Comparison of ENCODE assay signal across 1 cellular context in the genomic region with DNA sequence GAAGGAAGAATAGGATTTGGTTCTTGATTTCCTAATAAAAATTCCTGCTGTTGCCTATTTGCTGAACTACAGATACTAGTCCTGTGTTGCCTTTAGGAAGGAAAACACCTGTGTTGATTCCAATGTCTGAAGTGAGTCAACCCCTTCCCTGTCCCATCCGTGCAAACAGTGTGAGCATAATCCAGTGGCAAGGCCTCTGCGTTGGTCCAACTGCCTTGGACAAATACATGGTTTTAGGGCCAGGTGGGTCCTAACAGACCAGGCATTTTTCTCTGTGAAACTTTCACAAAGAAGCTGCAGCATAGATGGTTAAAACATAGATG.
A peak's percentile ranks its signal among the peaks of the same experiment; 100 is the strongest.
TF ChIP-seq lines count a peak whose summit lies in the region.

No MANE protein-coding gene starts in this region.

TF ChIP-seq in HepG2, 621 proteins besides CTCF, POLR2A, EP300 and RAD21 (continued from another document):
- TF ChIP-seq ZNF414 (CRISPR knock-in tag; IDR thresholded peaks at IDR 0.05), result no peak
- TF ChIP-seq, protein P1, sequence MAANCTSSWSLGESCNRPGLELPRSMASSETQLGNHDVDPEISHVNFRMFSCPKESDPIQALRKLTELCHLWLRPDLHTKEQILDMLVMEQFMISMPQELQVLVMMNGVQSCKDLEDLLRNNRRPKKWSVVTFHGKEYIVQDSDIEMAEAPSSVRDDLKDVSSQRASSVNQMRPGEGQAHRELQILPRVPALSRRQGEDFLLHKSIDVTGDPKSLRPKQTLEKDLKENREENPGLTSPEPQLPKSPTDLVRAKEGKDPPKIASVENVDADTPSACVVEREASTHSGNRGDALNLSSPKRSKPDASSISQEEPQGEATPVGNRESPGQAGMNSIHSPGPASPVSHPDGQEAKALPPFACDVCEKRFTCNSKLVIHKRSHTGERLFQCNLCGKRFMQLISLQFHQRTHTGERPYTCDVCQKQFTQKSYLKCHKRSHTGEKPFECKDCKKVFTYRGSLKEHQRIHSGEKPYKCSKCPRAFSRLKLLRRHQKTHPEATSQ (CRISPR knock-in tag; IDR thresholded peaks at IDR 0.05; ENCODE audit: borderline replicate concordance), result no peak
- no peak for TF ChIP-seq ZNF441 (CRISPR knock-in tag; IDR thresholded peaks at IDR 0.05; ENCODE audit: borderline replicate concordance)
- TF ChIP-seq, protein P2, sequence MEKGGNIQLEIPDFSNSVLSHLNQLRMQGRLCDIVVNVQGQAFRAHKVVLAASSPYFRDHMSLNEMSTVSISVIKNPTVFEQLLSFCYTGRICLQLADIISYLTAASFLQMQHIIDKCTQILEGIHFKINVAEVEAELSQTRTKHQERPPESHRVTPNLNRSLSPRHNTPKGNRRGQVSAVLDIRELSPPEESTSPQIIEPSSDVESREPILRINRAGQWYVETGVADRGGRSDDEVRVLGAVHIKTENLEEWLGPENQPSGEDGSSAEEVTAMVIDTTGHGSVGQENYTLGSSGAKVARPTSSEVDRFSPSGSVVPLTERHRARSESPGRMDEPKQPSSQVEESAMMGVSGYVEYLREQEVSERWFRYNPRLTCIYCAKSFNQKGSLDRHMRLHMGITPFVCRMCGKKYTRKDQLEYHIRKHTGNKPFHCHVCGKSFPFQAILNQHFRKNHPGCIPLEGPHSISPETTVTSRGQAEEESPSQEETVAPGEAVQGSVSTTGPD (CRISPR knock-in tag; IDR thresholded peaks at IDR 0.05), result no peak
- no peak for TF ChIP-seq HINFP (CRISPR knock-in tag; IDR thresholded peaks at IDR 0.05; ENCODE audit: low read depth)
- TF ChIP-seq YEATS2 (CRISPR knock-in tag; IDR thresholded peaks at IDR 0.05; ENCODE audit: borderline replicate concordance), result no peak
- TF ChIP-seq SYNCRIP (IDR thresholded peaks at IDR 0.05; ENCODE audit: insufficient read depth, low read depth, low read length), result no peak
- no peak for TF ChIP-seq AHDC1 (CRISPR knock-in tag; IDR thresholded peaks at IDR 0.05; ENCODE audit: borderline replicate concordance)
- TF ChIP-seq TCF12 (IDR thresholded peaks at IDR 0.05), result no peak
- no peak for TF ChIP-seq TCF12 (CRISPR knock-in tag; IDR thresholded peaks at IDR 0.05)
- TF ChIP-seq NKX3-1 (CRISPR knock-in tag; IDR thresholded peaks at IDR 0.05), result no peak
- TF ChIP-seq ZNF24 (IDR thresholded peaks at IDR 0.05), result no peak
- TF ChIP-seq NFATC3 (CRISPR knock-in tag; IDR thresholded peaks at IDR 0.05), result no peak
- no peak for TF ChIP-seq MAFG (CRISPR knock-in tag; IDR thresholded peaks at IDR 0.05)
- TF ChIP-seq ZSCAN9 (CRISPR knock-in tag; IDR thresholded peaks at IDR 0.05; ENCODE audit: borderline replicate concordance), result 0 out of 2 replicates have a peak, but pooled peaks have one; percentile 10
- TF ChIP-seq ZNF430 (CRISPR knock-in tag; IDR thresholded peaks at IDR 0.05), result 0 out of 2 replicates have a peak, but pooled peaks have one; percentile 52
- TF ChIP-seq ZNF816 (CRISPR knock-in tag; IDR thresholded peaks at IDR 0.05; ENCODE audit: borderline replicate concordance), result no peak
- TF ChIP-seq REPIN1 (CRISPR knock-in tag; IDR thresholded peaks at IDR 0.05; ENCODE audit: borderline replicate concordance, low read depth), result no peak
